ENCODE assay signal across 8 cellular contexts in genomic region chr1:32221581-32221979, GRCh38. TPM values are rescaled to one million over a fixed set of nuclear protein-coding genes. Genes with fewer than 3 reads are reported as not detected.
DNase-seq lines count a peak whose midpoint lies in the region; ATAC-seq and TF ChIP-seq lines count a peak whose summit lies in the region.

No MANE protein-coding gene starts in this region.

- H3K27me3 ChIP-seq in heart right ventricle (no peaks in the 10 kb centered on the region), brain microvascular endothelial cell (replicated peaks) (no peaks in the 10 kb centered on the region), aorta (ENCODE audit: control insufficient read depth in 1 of 2, insufficient read depth in 2 of 2, low read length in 1 of 2) (no peaks in the 10 kb centered on the region)

- H3K27ac Mint-ChIP-seq in mesothelial cell of epicardium = peak overlapping the region; percentile 98

- peaks cover 25% of the 10 kb centered on the region for H3K4me1 Mint-ChIP-seq in mesothelial cell of epicardium

- ATAC-seq in heart right ventricle (no peak), Right ventricle myocardium inferior (no peak), aorta (ENCODE audit: low FRiP score) (no peak), GM19467 (IDR thresholded peaks at IDR 0.05; ENCODE audit: unreplicated experiment) (no peak)

- intact Hi-C loops in heart right ventricle (cut with DNase I) (loop anchor here in 6 of 10 donors (5.0 to 10.0 kb wide), 3 partner anchors 91 to 103 kb away; no protein-coding TSS in a partner anchor), Right ventricle myocardium inferior (cut with DNase I) (no loop called here), aorta (cut with DNase I) (no loop called here)

- H3K4me3 ChIP-seq in heart right ventricle (peak overlapping the region; percentile 65 to 94 (median 84)), brain microvascular endothelial cell (ENCODE audit: low read depth, low read length) (peak overlapping the region; percentile 95), aorta (ENCODE audit: low read length in 2 of 2) (peak overlapping the region; percentile 85 to 88)

- in situ Hi-C loops in brain microvascular endothelial cell (cut with HindIII; ENCODE audit: low pct_ligation_motif_present, low sequenced_read_pairs) = no loop called here

- WGBS in heart right ventricle, 2 donors = 8% methylated on average over 13 of the region's 13 CpGs
- 2 to 3% methylated on average over 13 of the region's 13 CpGs for WGBS in aorta, 2 donors

- peaks cover 15% of the 10 kb centered on the region for H3K36me3 Mint-ChIP-seq in mesothelial cell of epicardium

- no peaks in the 10 kb centered on the region for H3K27me3 Mint-ChIP-seq in mesothelial cell of epicardium (ENCODE audit: low read depth)

- no peak for TF ChIP-seq CTCF in heart right ventricle (IDR thresholded peaks at IDR 0.05)
- TF ChIP-seq CTCF in brain microvascular endothelial cell (IDR thresholded peaks at IDR 0.05; ENCODE audit: low read depth, low read length, missing control alignments) = no peak
- TF ChIP-seq CTCF in mesothelial cell of epicardium (IDR thresholded peaks at IDR 0.05; ENCODE audit: unreplicated experiment) = no peak

- peak overlapping the region; percentile 98 for H3K4me3 Mint-ChIP-seq in mesothelial cell of epicardium

- H3K36me3 ChIP-seq in heart right ventricle (peaks cover 0 to 72% (median 18%) of the 10 kb centered on the region in 9 donors), brain microvascular endothelial cell (replicated peaks) (peaks cover 21% of the 10 kb centered on the region), aorta (ENCODE audit: control insufficient read depth in 1 of 2, insufficient read depth in 2 of 2, low read length in 1 of 2) (no peaks in the 10 kb centered on the region)

- H3K9me3 ChIP-seq in heart right ventricle (no peaks in the 10 kb centered on the region), aorta (ENCODE audit: control insufficient read depth, low read length) (no peaks in the 10 kb centered on the region)

- DNase-seq in heart right ventricle = no peak
- no peak for DNase-seq in Right ventricle myocardium inferior (ENCODE audit: missing footprints)
- no peak for DNase-seq in brain microvascular endothelial cell
- no peak for DNase-seq in mesothelial cell of epicardium (ENCODE audit: low spot score in 2 of 2, unreplicated experiment in 2 of 2)
- DNase-seq in aorta = no peak
- DNase-seq in cerebellar cortex (ENCODE audit: low spot score) = no peak
- no peak for DNase-seq in occipital lobe (lab: John Stamatoyannopoulos, UW)

- peaks cover 5 to 36% (median 28%) of the 10 kb centered on the region in 9 donors for H3K4me1 ChIP-seq in heart right ventricle
- H3K4me1 ChIP-seq in aorta (ENCODE audit: control insufficient read depth in 1 of 2, insufficient read depth in 2 of 2, low read length in 2 of 2) = peaks cover 2 to 3% of the 10 kb centered on the region in 2 donors

- H3K27ac ChIP-seq in heart right ventricle (peak overlapping the region in 9 of 10 donors; percentile 76 to 95 (median 91)), brain microvascular endothelial cell (peak overlapping the region; percentile 93), aorta (ENCODE audit: low read depth in 1 of 2, low read length in 2 of 2) (no peak overlapping the region)

- no peaks in the 10 kb centered on the region for H3K9me3 Mint-ChIP-seq in mesothelial cell of epicardium

RNA-seq across cellular contexts. Expression of gene TMEM234, which starts 0.6 kb away (rescaled TPM):
- total RNA-seq in heart right ventricle (10 to 100 TPM in 6 of 10 donors, 1 to 10 TPM in 4; 8.1 to 12.8 (median 11.1) TPM), Right ventricle myocardium inferior (8.8 TPM), mesothelial cell of epicardium (28.9 to 33.3 TPM (median 32.9 TPM) in 3 replicates), aorta (10 to 100 TPM; 18.0 to 24.3 TPM), occipital lobe (9.8 TPM)
- polyA plus RNA-seq in heart right ventricle (10 to 100 TPM; 14.9 to 19.6 TPM), aorta (10 to 100 TPM; 10.4 to 21.0 TPM)

RNA-seq across cellular contexts. Expression of gene EIF3I, which starts 0.6 kb away (rescaled TPM):
- total RNA-seq in heart right ventricle (100 to 1,000 TPM in 7 of 10 donors, 10 to 100 TPM in 3; 90.3 to 138 (median 103) TPM), Right ventricle myocardium inferior (108 TPM), mesothelial cell of epicardium (143 to 147 TPM (median 146 TPM) in 3 replicates), aorta (100 to 1,000 TPM; 102 to 108 TPM), occipital lobe (79.7 TPM)
- polyA plus RNA-seq in heart right ventricle (100 to 1,000 TPM; 140 to 342 TPM), aorta (100 to 1,000 TPM; 127 to 141 TPM)

RNA-seq across cellular contexts. Expression of gene DCDC2B, which starts 12.7 kb away (rescaled TPM):
- total RNA-seq in heart right ventricle (not detected), Right ventricle myocardium inferior (not detected), mesothelial cell of epicardium (0.11 TPM in 1 of 3 replicates, not detected in the others), aorta (not detected), occipital lobe (not detected)
- polyA plus RNA-seq in heart right ventricle (not detected), aorta (not detected)

RNA-seq across cellular contexts. Expression of gene IQCC, which starts 16.1 kb away (rescaled TPM):
- total RNA-seq in heart right ventricle (1 to 10 TPM in 4 of 10 donors, under 1 TPM in 6; 0.34 to 1.2 (median 0.90) TPM), Right ventricle myocardium inferior (0.81 TPM), mesothelial cell of epicardium (3.1 to 3.8 TPM (median 3.3 TPM) in 3 replicates), aorta (1 to 10 TPM in 1 of 2 donors, under 1 TPM in 1; 0.62 to 1.4 TPM), occipital lobe (2.3 TPM)
- polyA plus RNA-seq in heart right ventricle (1 to 10 TPM in 1 of 2 donors, under 1 TPM in 1; 0.87 to 2.0 TPM), aorta (1 to 10 TPM in 1 of 2 donors, under 1 TPM in 1; 0.50 to 2.4 TPM)

RNA-seq across cellular contexts. Expression of gene CCDC28B, which starts 21.2 kb away (rescaled TPM):
- total RNA-seq in heart right ventricle (10 to 100 TPM; 11.8 to 25.5 (median 16.3) TPM), Right ventricle myocardium inferior (25.8 TPM), mesothelial cell of epicardium (21.6 to 24.9 TPM (median 24.6 TPM) in 3 replicates), aorta (1 to 10 TPM; 4.8 to 7.1 TPM), occipital lobe (31.7 TPM)
- polyA plus RNA-seq in heart right ventricle (10 to 100 TPM; 21.3 to 42.7 TPM), aorta (10 to 100 TPM in 1 of 2 donors, 1 to 10 TPM in 1; 2.8 to 10.5 TPM)

Comparison
In these comparisons a context has a peak if more than half of its experiments do, and no peak if none do; other contexts are left out.
1. intact Hi-C loops: an anchor here in heart right ventricle (5.0 to 10.0 kb wide); none called in Right ventricle myocardium inferior and aorta.
2. H3K27ac ChIP-seq: peak in heart right ventricle (9 of 10) and brain microvascular endothelial cell (single experiment); none in aorta (0 of 2).
3. Peak in every context shown above with its lines, with median percentiles within 50 percentile points of each other: H3K4me3 ChIP-seq.